Comparison of ENCODE assay signal across 8 cellular contexts in genomic region chr17:7260601-7261376, GRCh38. TPM values are rescaled to one million over a fixed set of nuclear protein-coding genes. Genes with fewer than 3 reads are reported as not detected.
DNase-seq lines count a peak whose midpoint lies in the region; ATAC-seq, FAIRE-seq and TF ChIP-seq lines count a peak whose summit lies in the region.

No MANE protein-coding gene starts in this region.

- H3K27ac ChIP-seq in CD4-positive, alpha-beta T cell (ENCODE audit: low read depth, low read length) = peak overlapping the region; percentile 21
- no peak overlapping the region for H3K27ac ChIP-seq in IMR-90 (ENCODE audit: insufficient read depth, low read length)
- no peak overlapping the region for H3K27ac ChIP-seq in astrocyte (ENCODE audit: low read depth, low read length)

- H3K18ac ChIP-seq in IMR-90 (ENCODE audit: low read depth, low read length) = no peak overlapping the region

- in situ Hi-C loops in IMR-90 (cut with MboI; ENCODE audit: low sequenced_read_pairs) = no loop called here

- H4K91ac ChIP-seq in IMR-90 (ENCODE audit: insufficient read depth, low read depth, low read length) = no peak overlapping the region; the same call in 1 of the 2 replicates

- dilution Hi-C loops in IMR-90 (cut with HindIII; ENCODE audit: low sequenced_read_pairs, unreplicated experiment) = no loop called here

- peak in 5 of 10 experiments; percentile 21 to 52 (median 32) for DNase-seq in CD4-positive, alpha-beta T cell
- DNase-seq in IMR-90 = no peak
- DNase-seq in astrocyte (ENCODE audit: low read depth) = no peak
- peak; percentile 47 for DNase-seq in stimulated activated CD4-positive, alpha-beta T cell treated with anti-CD3 and anti-CD28 coated beads, Interleukin-4, amount 100 ng/mL, for 1 hour
- DNase-seq in OCI-M2 (lab: John Stamatoyannopoulos, UW; ENCODE audit: unreplicated experiment) = no peak

- 0 out of 2 replicates have a peak overlapping the region, but pooled peaks have one; percentile 45 for H3K23ac ChIP-seq in IMR-90 (ENCODE audit: low read depth, low read length)

- H3K27me3 Mint-ChIP-seq in CD4-positive, alpha-beta T cell = peaks cover 10% of the 10 kb centered on the region
- peaks cover 14% of the 10 kb centered on the region for H3K27me3 Mint-ChIP-seq in astrocyte (ENCODE audit: low read depth, unreplicated experiment)

- no peak for FAIRE-seq in astrocyte (lab: Jason Lieb, UNC)

- BruUV-seq in IMR-90 (replicated peaks; lab: Mats Ljungman, UMichigan) = no TSS peak

- peaks cover 31% of the 10 kb centered on the region for H3K36me3 Mint-ChIP-seq in CD4-positive, alpha-beta T cell (ENCODE audit: low read depth)
- peaks cover 13% of the 10 kb centered on the region for H3K36me3 Mint-ChIP-seq in astrocyte (ENCODE audit: low read depth, unreplicated experiment)

- CTCF ChIA-PET in CD4-positive, alpha-beta T cell (lab: Charles Lee) = no interaction called here
- CTCF ChIA-PET in IMR-90 (lab: Yijun Ruan, JAX) = no interaction called here

- H3K56ac ChIP-seq in IMR-90 (ENCODE audit: extremely low read depth, insufficient read depth, low read length) = no peak overlapping the region

- H2AK9ac ChIP-seq in IMR-90 (replicated peaks; ENCODE audit: low read depth, low read length, poor library complexity) = peak overlapping the region; percentile 71

- H4K20me1 ChIP-seq in IMR-90 (ENCODE audit: insufficient read depth, low read length) (no peaks in the 10 kb centered on the region), astrocyte (ENCODE audit: insufficient read depth, low read length) (no peaks in the 10 kb centered on the region)

- no peak overlapping the region for H2BK20ac ChIP-seq in IMR-90 (ENCODE audit: low read depth, low read length)

- H3K4ac ChIP-seq in IMR-90 (ENCODE audit: low read depth, low read length) = peak overlapping the region; percentile 28; the same call in 1 of the 2 replicates

- H3K4me1 ChIP-seq in IMR-90 (ENCODE audit: control insufficient read depth, insufficient read depth, low read length) (peaks cover 8% of the 10 kb centered on the region), astrocyte (ENCODE audit: insufficient read depth, low read length) (peaks cover 12% of the 10 kb centered on the region)

- peak overlapping the region; percentile 37 for H3K4me3 ChIP-seq in IMR-90 (ENCODE audit: insufficient read depth, low read depth, low read length)
- peak overlapping the region; percentile 28 for H3K4me3 ChIP-seq in astrocyte (ENCODE audit: insufficient read depth, low read depth, low read length)
- peak overlapping the region; percentile 91 for H3K4me3 ChIP-seq in iPS-18c (ENCODE audit: insufficient read depth, low read depth, low read length)

- H3K27ac Mint-ChIP-seq in CD4-positive, alpha-beta T cell = peak overlapping the region; percentile 55
- H3K27ac Mint-ChIP-seq in astrocyte (ENCODE audit: unreplicated experiment) = no peak overlapping the region

- no peak for TF ChIP-seq CTCF in CD4-positive, alpha-beta T cell (IDR thresholded peaks at IDR 0.05)
- TF ChIP-seq CTCF in IMR-90 (conservative IDR thresholded peaks at IDR 0.05; ENCODE audit: low read depth, low read length) (no peak), astrocyte (IDR thresholded peaks at IDR 0.05; ENCODE audit: insufficient read depth, low read depth, low read length) (no peak)

- intact Hi-C loops in CD4-positive, alpha-beta T cell (cut with DNase I, micrococcal nuclease) = no loop called here
- intact Hi-C loops in IMR-90 (cut with micrococcal nuclease) = no loop called here

- H3K79me2 ChIP-seq in astrocyte (ENCODE audit: insufficient read depth, low read length) = no peaks in the 10 kb centered on the region

- H2BK120ac ChIP-seq in IMR-90 (ENCODE audit: low read depth, low read length) = no peak overlapping the region

- peak overlapping the region; percentile 87 for H2AFZ ChIP-seq in IMR-90 (replicated peaks; ENCODE audit: low read length, poor library complexity)
- H2AFZ ChIP-seq in astrocyte (ENCODE audit: low read depth, low read length) = peak overlapping the region; percentile 41

- H3K36me3 ChIP-seq in IMR-90 (ENCODE audit: control insufficient read depth, insufficient read depth, low read length) (peaks cover 26% of the 10 kb centered on the region), astrocyte (ENCODE audit: insufficient read depth, low read length) (no peaks in the 10 kb centered on the region)

- no peak overlapping the region for H2BK5ac ChIP-seq in IMR-90 (ENCODE audit: low read depth, low read length, poor library complexity, severe bottlenecking)

- H3K9ac ChIP-seq in IMR-90 (ENCODE audit: low read depth, low read length) (no peak overlapping the region), astrocyte (ENCODE audit: low read length) (peak overlapping the region; percentile 23)

- H3K79me1 ChIP-seq in IMR-90 (ENCODE audit: low read depth in 1 of 2, low read length in 2 of 2) = peaks cover 0 to 6% of the 10 kb centered on the region in 2 experiments; a peak in 1 of 4 replicates

- H3K4me1 Mint-ChIP-seq in CD4-positive, alpha-beta T cell (ENCODE audit: low read depth) = peaks cover 28% of the 10 kb centered on the region
- no peaks in the 10 kb centered on the region for H3K4me1 Mint-ChIP-seq in astrocyte (ENCODE audit: low read depth, unreplicated experiment)

- peaks cover 10% of the 10 kb centered on the region for H3K9me1 ChIP-seq in IMR-90 (ENCODE audit: insufficient read depth, low read length)

- H3K4me3 Mint-ChIP-seq in CD4-positive, alpha-beta T cell = peak overlapping the region; percentile 69
- no peak overlapping the region for H3K4me3 Mint-ChIP-seq in astrocyte (ENCODE audit: unreplicated experiment)

- ATAC-seq in CD4-positive, alpha-beta T cell (ENCODE audit: poor library complexity) = peak; percentile 53
- ATAC-seq in IMR-90 (ENCODE audit: low read depth) (peak; percentile 48), GM21529 (IDR thresholded peaks at IDR 0.05; ENCODE audit: unreplicated experiment) (no peak), HG03108 (IDR thresholded peaks at IDR 0.05; ENCODE audit: unreplicated experiment) (no peak)

- H3K14ac ChIP-seq in IMR-90 (replicated peaks; ENCODE audit: low read depth, low read length) = no peak overlapping the region

- TF ChIP-seq RAD21 in IMR-90 (IDR thresholded peaks at IDR 0.05; ENCODE audit: low read length) = no peak

- no peak overlapping the region for H2BK15ac ChIP-seq in IMR-90 (ENCODE audit: low read depth, low read length)

- H3K4me2 ChIP-seq in IMR-90 (ENCODE audit: low read depth, low read length) = peak overlapping the region; percentile 82
- H3K4me2 ChIP-seq in astrocyte (ENCODE audit: low read length) = peak overlapping the region; percentile 80

- POLR2A ChIA-PET in CD4-positive, alpha-beta T cell (lab: Charles Lee) = interaction anchor here (1.1 kb wide), 2 partner anchors 21 to 76 kb away, joined by 4 to 5 read pairs; partner anchors contain the start of gene ACAP1
- POLR2A ChIA-PET in IMR-90 (lab: Charles Lee; ENCODE audit: unreplicated experiment) = no interaction called here

- peak overlapping the region; percentile 78 for H4K5ac ChIP-seq in IMR-90 (ENCODE audit: low read depth, low read length)

- H2AK5ac ChIP-seq in IMR-90 (ENCODE audit: low read depth, low read length) = no peak overlapping the region

- peaks cover 13% of the 10 kb centered on the region for H3K27me3 ChIP-seq in CD4-positive, alpha-beta T cell (ENCODE audit: control insufficient read depth, insufficient read depth, low read length)
- peaks cover 13% of the 10 kb centered on the region; the same call in 1 of the 2 replicates for H3K27me3 ChIP-seq in IMR-90 (ENCODE audit: control insufficient read depth, insufficient read depth, low read length)
- peaks cover 14% of the 10 kb centered on the region for H3K27me3 ChIP-seq in astrocyte (ENCODE audit: insufficient read depth, low read length)

- no peaks in the 10 kb centered on the region for H3K9me3 ChIP-seq in CD4-positive, alpha-beta T cell (ENCODE audit: control insufficient read depth, low read length)
- H3K9me3 ChIP-seq in IMR-90 (ENCODE audit: control insufficient read depth, insufficient read depth, low read length) = no peaks in the 10 kb centered on the region
- H3K9me3 ChIP-seq in astrocyte (ENCODE audit: insufficient read depth, low read depth, low read length) = no peaks in the 10 kb centered on the region
- H3K9me3 ChIP-seq in iPS-18c (ENCODE audit: control insufficient read depth, insufficient read depth, low read length) = peaks cover 2% of the 10 kb centered on the region

- peak overlapping the region in 1 of 2 experiments; percentile 56; a peak in 3 of 4 replicates for H4K8ac ChIP-seq in IMR-90 (ENCODE audit: low read depth in 2 of 2, low read length in 2 of 2)

- WGBS in IMR-90 (ENCODE audit: extremely low coverage in 2 of 2, insufficient read length in 1 of 2), 2 experiments = 21% methylated on average over 40 of the region's 53 CpGs; no CpG with 5 or more reads in 1 of the 2 experiments

- no peak for TF ChIP-seq POLR2A in IMR-90 (IDR thresholded peaks at IDR 0.05; ENCODE audit: low read depth, low read length)

- no peaks in the 10 kb centered on the region for H3K9me3 Mint-ChIP-seq in CD4-positive, alpha-beta T cell
- no peaks in the 10 kb centered on the region for H3K9me3 Mint-ChIP-seq in astrocyte (ENCODE audit: unreplicated experiment)

RNA-seq across cellular contexts. Expression of gene CLDN7, which starts 1.5 kb away (rescaled TPM):
- total RNA-seq in CD4-positive, alpha-beta T cell = 1 to 10 TPM; 1.1 to 1.2 TPM
- total RNA-seq in IMR-90 (2012; rRNA removed) = 0.56 and 1.4 TPM in 2 replicates
- 1.4 and 2.8 TPM in 2 replicates for polyA plus RNA-seq in IMR-90 (2012; rRNA removed)
- polyA plus RNA-seq in IMR-90 (2012; cell fraction: cytosol; rRNA removed) = 2.8 and 3.1 TPM in 2 replicates
- polyA plus RNA-seq in IMR-90 (2012; cell fraction: nucleus; rRNA removed; ENCODE audit: low replicate concordance) = 11.8 and 14.7 TPM in 2 replicates
- total RNA-seq in astrocyte = 4.6 and 10.5 TPM in 2 replicates

RNA-seq across cellular contexts. Expression of gene ELP5, which starts 8.8 kb away (rescaled TPM):
- 10 to 100 TPM; 20.1 to 21.3 TPM for total RNA-seq in CD4-positive, alpha-beta T cell
- total RNA-seq in IMR-90 (2012; rRNA removed) = 46.6 and 48.0 TPM in 2 replicates
- polyA plus RNA-seq in IMR-90 (2012; rRNA removed) = 38.6 and 39.3 TPM in 2 replicates
- 31.1 and 38.5 TPM in 2 replicates for polyA plus RNA-seq in IMR-90 (2012; cell fraction: cytosol; rRNA removed)
- 45.8 and 52.9 TPM in 2 replicates for polyA plus RNA-seq in IMR-90 (2012; cell fraction: nucleus; rRNA removed; ENCODE audit: low replicate concordance)
- total RNA-seq in astrocyte = 24.9 and 25.4 TPM in 2 replicates

RNA-seq across cellular contexts. Expression of gene CTDNEP1, which starts 9.3 kb away (rescaled TPM):
- 10 to 100 TPM; 79.3 to 80.7 TPM for total RNA-seq in CD4-positive, alpha-beta T cell
- total RNA-seq in IMR-90 (2012; rRNA removed) (18.3 and 23.8 TPM in 2 replicates), astrocyte (102 and 103 TPM in 2 replicates)
- 132 TPM in 2 replicates for polyA plus RNA-seq in IMR-90 (2012; rRNA removed)
- 70.6 and 129 TPM in 2 replicates for polyA plus RNA-seq in IMR-90 (2012; cell fraction: cytosol; rRNA removed)
- 100 and 109 TPM in 2 replicates for polyA plus RNA-seq in IMR-90 (2012; cell fraction: nucleus; rRNA removed; ENCODE audit: low replicate concordance)

RNA-seq across cellular contexts. Expression of gene GABARAP, which starts 18.5 kb away (rescaled TPM):
- total RNA-seq in CD4-positive, alpha-beta T cell = 100 to 1,000 TPM; 182 to 195 TPM
- total RNA-seq in IMR-90 (2012; rRNA removed) = 70.8 and 77.8 TPM in 2 replicates
- 702 and 780 TPM in 2 replicates for polyA plus RNA-seq in IMR-90 (2012; rRNA removed)
- 264 and 350 TPM in 2 replicates for polyA plus RNA-seq in IMR-90 (2012; cell fraction: cytosol; rRNA removed)
- polyA plus RNA-seq in IMR-90 (2012; cell fraction: nucleus; rRNA removed; ENCODE audit: low replicate concordance) = 43.9 and 256 TPM in 2 replicates
- 434 and 454 TPM in 2 replicates for total RNA-seq in astrocyte

RNA-seq across cellular contexts. Expression of gene SLC2A4, which starts 20.7 kb away (rescaled TPM):
- not detected for total RNA-seq in CD4-positive, alpha-beta T cell
- under 0.01 TPM in 1 of 2 replicates, not detected in the other for total RNA-seq in IMR-90 (2012; rRNA removed)
- polyA plus RNA-seq in IMR-90 (2012; rRNA removed) = 0.07 TPM in 2 replicates
- polyA plus RNA-seq in IMR-90 (2012; cell fraction: cytosol; rRNA removed) = 0.03 and 0.15 TPM in 2 replicates
- 0.32 and 0.36 TPM in 2 replicates for polyA plus RNA-seq in IMR-90 (2012; cell fraction: nucleus; rRNA removed; ENCODE audit: low replicate concordance)
- total RNA-seq in astrocyte = 0.30 TPM in 1 of 2 replicates, not detected in the other

Comparison
In these comparisons a context has a peak if more than half of its experiments do, and no peak if none do; other contexts are left out.
1. ATAC-seq: peak in CD4-positive, alpha-beta T cell (single experiment) and IMR-90 (single experiment); none in GM21529 (single experiment) and HG03108 (single experiment).
2. H3K4me3 ChIP-seq: peak in every context shown above with its lines; median percentile 91 in iPS-18c; 37 in IMR-90; 28 in astrocyte.